Comparison of ENCODE assay signal across 9 cellular contexts in genomic region chr18:50558948-50559749, GRCh38. TPM values are rescaled to one million over a fixed set of nuclear protein-coding genes. Genes with fewer than 3 reads are reported as not detected.
DNase-seq lines count a peak whose midpoint lies in the region; ATAC-seq and TF ChIP-seq lines count a peak whose summit lies in the region.
"Had no signal": no experiment of that assay in that cellular context is flagged by ENCODE, and none has a peak within 500 bp of the region (broad histone marks: within the 10 kb centered on the region; RNA-seq: fewer than 3 reads in every experiment).

No MANE protein-coding gene starts in this region.

- H3K27ac ChIP-seq in liver (ENCODE audit: low read depth in 1 of 2, low read length in 2 of 2) = peak overlapping the region; percentile 60 to 66
- no peak overlapping the region for H3K27ac ChIP-seq in thymus (ENCODE audit: low read depth)

- H3K4me3 ChIP-seq in liver (ENCODE audit: low read depth in 1 of 3, low read length in 3 of 3) = peak overlapping the region; percentile 58 to 76 (median 60)
- H3K4me3 ChIP-seq in thymus (ENCODE audit: low read length) = peak overlapping the region; percentile 41

- no peak for TF ChIP-seq RAD21 in liver (IDR thresholded peaks at IDR 0.05)

- no peak overlapping the region for H3K27ac Mint-ChIP-seq in T-helper 2 cell treated with Interferon-gamma antibody and Interleukin-4, amounts not matched to agents 5 μg/mL and 100 μg/mL, for 36 hours

- H3K27me3 ChIP-seq in liver (ENCODE audit: control insufficient read depth in 4 of 4, insufficient read depth in 4 of 4, low read length in 3 of 4) (no peaks in the 10 kb centered on the region), thymus (ENCODE audit: control insufficient read depth, insufficient read depth) (peaks cover 38% of the 10 kb centered on the region)

- no peaks in the 10 kb centered on the region for H3K4me1 Mint-ChIP-seq in T-helper 2 cell treated with Interferon-gamma antibody and Interleukin-4, amounts not matched to agents 5 μg/mL and 100 μg/mL, for 36 hours (ENCODE audit: low read depth)

- no peak for TF ChIP-seq CTCF in liver (IDR thresholded peaks at IDR 0.05; ENCODE audit: low read depth, low read length, missing input control)

- no peak overlapping the region for H3K9ac ChIP-seq in liver (ENCODE audit: low read depth in 1 of 2, low read length in 2 of 2)

- no peak for DNase-seq in T-helper 2 cell treated with Interferon-gamma antibody and Interleukin-4, amounts not matched to agents 5 μg/mL and 100 μg/mL, for 36 hours (ENCODE audit: low spot score)
- no peak for DNase-seq in T-helper 2 cell
- peak; percentile 10 for DNase-seq in astrocyte of the hippocampus (ENCODE audit: low read depth, low spot score)
- no peak for DNase-seq in NCI-H2029 treated with DMSO at 0.1 percent for 48 hours (lab: John Stamatoyannopoulos, UW)
- no peak for DNase-seq in stimulated activated CD4-positive, alpha-beta T cell treated with anti-CD3 and anti-CD28 coated beads, Interleukin-4, amount 100 ng/mL, for 4 hours

- H3K36me3 ChIP-seq in liver (ENCODE audit: control insufficient read depth in 4 of 4, insufficient read depth in 3 of 4, low read depth in 1 of 4, low read length in 3 of 4) = no peaks in the 10 kb centered on the region
- no peaks in the 10 kb centered on the region for H3K36me3 ChIP-seq in thymus (ENCODE audit: control insufficient read depth, insufficient read depth)

- H3K36me3 Mint-ChIP-seq in T-helper 2 cell treated with Interferon-gamma antibody and Interleukin-4, amounts not matched to agents 5 μg/mL and 100 μg/mL, for 36 hours (ENCODE audit: low read depth) = no peaks in the 10 kb centered on the region

- WGBS in liver = 13% methylated on average over 52 of the region's 52 CpGs
- WGBS in thymus = 14% methylated on average over 52 of the region's 52 CpGs

- no peak for ATAC-seq in HG03139 (IDR thresholded peaks at IDR 0.05; ENCODE audit: unreplicated experiment)

- peak overlapping the region; percentile 20 for H3K4me3 Mint-ChIP-seq in T-helper 2 cell treated with Interferon-gamma antibody and Interleukin-4, amounts not matched to agents 5 μg/mL and 100 μg/mL, for 36 hours

- H3K27me3 Mint-ChIP-seq in T-helper 2 cell treated with Interferon-gamma antibody and Interleukin-4, amounts not matched to agents 5 μg/mL and 100 μg/mL, for 36 hours (ENCODE audit: low read depth) = peaks cover 69% of the 10 kb centered on the region

- H3K9me3 ChIP-seq in liver (ENCODE audit: control insufficient read depth in 4 of 4, low read length in 3 of 4) (peaks cover 0 to 3% (median 0%) of the 10 kb centered on the region in 4 donors), thymus (ENCODE audit: control insufficient read depth) (no peaks in the 10 kb centered on the region)

- H3K9me3 Mint-ChIP-seq in T-helper 2 cell treated with Interferon-gamma antibody and Interleukin-4, amounts not matched to agents 5 μg/mL and 100 μg/mL, for 36 hours = no peaks in the 10 kb centered on the region

- peaks cover 0 to 10% (median 3%) of the 10 kb centered on the region in 4 donors for H3K4me1 ChIP-seq in liver (ENCODE audit: control insufficient read depth in 4 of 4, insufficient read depth in 4 of 4, low read length in 3 of 4)
- no peaks in the 10 kb centered on the region for H3K4me1 ChIP-seq in thymus (ENCODE audit: control insufficient read depth, insufficient read depth, low read length)

TF ChIP-seq in liver, 16 proteins besides CTCF, POLR2A, EP300 and RAD21:
- no peak for TF ChIP-seq HNF4G (IDR thresholded peaks at IDR 0.05)
- no peak for TF ChIP-seq FOXA1 (IDR thresholded peaks at IDR 0.05)
- no peak for TF ChIP-seq FOXA2 (IDR thresholded peaks at IDR 0.05)
- TF ChIP-seq JUND (IDR thresholded peaks at IDR 0.05) = no peak
- TF ChIP-seq, protein P1, sequence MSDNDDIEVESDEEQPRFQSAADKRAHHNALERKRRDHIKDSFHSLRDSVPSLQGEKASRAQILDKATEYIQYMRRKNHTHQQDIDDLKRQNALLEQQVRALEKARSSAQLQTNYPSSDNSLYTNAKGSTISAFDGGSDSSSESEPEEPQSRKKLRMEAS (IDR thresholded peaks at IDR 0.05) = no peak
- TF ChIP-seq GABPA (IDR thresholded peaks at IDR 0.05 in 1 of 2, conservative IDR thresholded peaks at IDR 0.05 in 1 of 2) = no peak
- TF ChIP-seq EGR1 (IDR thresholded peaks at IDR 0.05; ENCODE audit: low read depth in 2 of 2) = no peak
- TF ChIP-seq ZBTB33 (IDR thresholded peaks at IDR 0.05) = no peak
- TF ChIP-seq SP1 (IDR thresholded peaks at IDR 0.05) = no peak
- TF ChIP-seq, protein P2, sequence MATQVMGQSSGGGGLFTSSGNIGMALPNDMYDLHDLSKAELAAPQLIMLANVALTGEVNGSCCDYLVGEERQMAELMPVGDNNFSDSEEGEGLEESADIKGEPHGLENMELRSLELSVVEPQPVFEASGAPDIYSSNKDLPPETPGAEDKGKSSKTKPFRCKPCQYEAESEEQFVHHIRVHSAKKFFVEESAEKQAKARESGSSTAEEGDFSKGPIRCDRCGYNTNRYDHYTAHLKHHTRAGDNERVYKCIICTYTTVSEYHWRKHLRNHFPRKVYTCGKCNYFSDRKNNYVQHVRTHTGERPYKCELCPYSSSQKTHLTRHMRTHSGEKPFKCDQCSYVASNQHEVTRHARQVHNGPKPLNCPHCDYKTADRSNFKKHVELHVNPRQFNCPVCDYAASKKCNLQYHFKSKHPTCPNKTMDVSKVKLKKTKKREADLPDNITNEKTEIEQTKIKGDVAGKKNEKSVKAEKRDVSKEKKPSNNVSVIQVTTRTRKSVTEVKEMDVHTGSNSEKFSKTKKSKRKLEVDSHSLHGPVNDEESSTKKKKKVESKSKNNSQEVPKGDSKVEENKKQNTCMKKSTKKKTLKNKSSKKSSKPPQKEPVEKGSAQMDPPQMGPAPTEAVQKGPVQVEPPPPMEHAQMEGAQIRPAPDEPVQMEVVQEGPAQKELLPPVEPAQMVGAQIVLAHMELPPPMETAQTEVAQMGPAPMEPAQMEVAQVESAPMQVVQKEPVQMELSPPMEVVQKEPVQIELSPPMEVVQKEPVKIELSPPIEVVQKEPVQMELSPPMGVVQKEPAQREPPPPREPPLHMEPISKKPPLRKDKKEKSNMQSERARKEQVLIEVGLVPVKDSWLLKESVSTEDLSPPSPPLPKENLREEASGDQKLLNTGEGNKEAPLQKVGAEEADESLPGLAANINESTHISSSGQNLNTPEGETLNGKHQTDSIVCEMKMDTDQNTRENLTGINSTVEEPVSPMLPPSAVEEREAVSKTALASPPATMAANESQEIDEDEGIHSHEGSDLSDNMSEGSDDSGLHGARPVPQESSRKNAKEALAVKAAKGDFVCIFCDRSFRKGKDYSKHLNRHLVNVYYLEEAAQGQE (IDR thresholded peaks at IDR 0.05) = no peak
- TF ChIP-seq ATF3 (IDR thresholded peaks at IDR 0.05) = no peak
- no peak for TF ChIP-seq HNF4A (conservative IDR thresholded peaks at IDR 0.05)
- no peak for TF ChIP-seq YY1 (IDR thresholded peaks at IDR 0.05)
- TF ChIP-seq NR2F2 (IDR thresholded peaks at IDR 0.05) = no peak
- no peak for TF ChIP-seq RXRA (IDR thresholded peaks at IDR 0.05)
- TF ChIP-seq TAF1 (conservative IDR thresholded peaks at IDR 0.05) = no peak

RNA-seq across cellular contexts. Expression of gene MAPK4, which starts 0.7 kb away (rescaled TPM):
- 1 to 10 TPM in 1 of 2 donors, under 1 TPM in 1; under 0.01 to 4.9 TPM for total RNA-seq in liver
- 1 to 10 TPM; 1.1 to 1.9 TPM for polyA plus RNA-seq in liver
- polyA plus RNA-seq in thymus = 3.1 TPM
- total RNA-seq: T-helper 1 cell treated with Interleukin-12 subunit alpha and Interleukin-12 subunit beta and Interleukin-4 antibody, amounts not matched to agents 30 ng/mL and 1 ng/mL, for 36 hours had no signal
